In genomic region chr1:159171688-159172501, GRCh38 we compare ENCODE assay signal across 8 cellular contexts. TPM values are rescaled to one million over a fixed set of nuclear protein-coding genes. Genes with fewer than 3 reads are reported as not detected.
DNase-seq lines count a peak whose midpoint lies in the region; ATAC-seq, FAIRE-seq and TF ChIP-seq lines count a peak whose summit lies in the region.

No MANE protein-coding gene starts in this region.

- no peak for FAIRE-seq in astrocyte (lab: Jason Lieb, UNC)

- peak overlapping the region; percentile 86 for H3K4me3 Mint-ChIP-seq in astrocyte (ENCODE audit: unreplicated experiment)
- H3K4me3 Mint-ChIP-seq in stimulated activated memory B cell treated with anti-CD40 and anti-IgM and Interleukin-4, amounts not matched to agents 10 μg/mL and 1 μg/mL and 100 μg/mL, for 72 hours = peak overlapping the region; percentile 69

- DNase-seq in astrocyte (ENCODE audit: low read depth) = no peak
- no peak for DNase-seq in ureter (ENCODE audit: low spot score)
- DNase-seq in OCI-M2 (lab: John Stamatoyannopoulos, UW; ENCODE audit: unreplicated experiment) = no peak
- no peak for DNase-seq in activated CD4-positive, alpha-beta T cell treated with anti-CD3 and anti-CD28 coated beads, Interleukin-2, amount 50 U/mL, for 48 hours

- H4K20me1 ChIP-seq in astrocyte (ENCODE audit: insufficient read depth, low read length) = no peaks in the 10 kb centered on the region

- H3K79me2 ChIP-seq in astrocyte (ENCODE audit: insufficient read depth, low read length) = no peaks in the 10 kb centered on the region

- H3K27me3 ChIP-seq in astrocyte (ENCODE audit: insufficient read depth, low read length) (peaks cover 40% of the 10 kb centered on the region), iPS-20b (ENCODE audit: insufficient read depth, low read length) (peaks cover 19% of the 10 kb centered on the region)

- H3K27ac ChIP-seq in astrocyte (ENCODE audit: low read depth, low read length) (no peak overlapping the region), iPS-20b (ENCODE audit: low read length) (no peak overlapping the region)

- peak overlapping the region; percentile 78 for H3K4me2 ChIP-seq in astrocyte (ENCODE audit: low read length)

- H3K36me3 ChIP-seq in astrocyte (ENCODE audit: insufficient read depth, low read length) = no peaks in the 10 kb centered on the region
- H3K36me3 ChIP-seq in iPS-20b (ENCODE audit: insufficient read depth, low read depth, low read length) = no peaks in the 10 kb centered on the region; the same call in 1 of the 2 replicates

- H3K27ac Mint-ChIP-seq in astrocyte (ENCODE audit: unreplicated experiment) = peak overlapping the region; percentile 0
- H3K27ac Mint-ChIP-seq in stimulated activated memory B cell treated with anti-CD40 and anti-IgM and Interleukin-4, amounts not matched to agents 10 μg/mL and 1 μg/mL and 100 μg/mL, for 72 hours = no peak overlapping the region

- H3K9me3 ChIP-seq in astrocyte (ENCODE audit: insufficient read depth, low read depth, low read length) = no peaks in the 10 kb centered on the region
- H3K9me3 ChIP-seq in iPS-20b (ENCODE audit: insufficient read depth, low read depth, low read length) = no peaks in the 10 kb centered on the region

- no peak overlapping the region for H3K9ac ChIP-seq in astrocyte (ENCODE audit: low read length)
- H3K9ac ChIP-seq in iPS-20b (ENCODE audit: low read depth, low read length) = peak overlapping the region; percentile 59; the same call in 1 of the 2 replicates

- peak; percentile 39 for ATAC-seq in HG02798 (IDR thresholded peaks at IDR 0.05; ENCODE audit: poor library complexity, unreplicated experiment)
- ATAC-seq in stimulated activated memory B cell treated with anti-CD40 and anti-IgM and Interleukin-4, amounts not matched to agents 10 μg/mL and 1 μg/mL and 100 μg/mL, for 72 hours = peak; percentile 60
- no peak for ATAC-seq in GM18907 (IDR thresholded peaks at IDR 0.05; ENCODE audit: unreplicated experiment)

- H3K4me1 ChIP-seq in astrocyte (ENCODE audit: insufficient read depth, low read length) (no peaks in the 10 kb centered on the region), iPS-20b (ENCODE audit: insufficient read depth, low read length) (peaks cover 10% of the 10 kb centered on the region; the same call in 1 of the 2 replicates)

- no peaks in the 10 kb centered on the region for H3K36me3 Mint-ChIP-seq in astrocyte (ENCODE audit: low read depth, unreplicated experiment)
- no peaks in the 10 kb centered on the region for H3K36me3 Mint-ChIP-seq in stimulated activated memory B cell treated with anti-CD40 and anti-IgM and Interleukin-4, amounts not matched to agents 10 μg/mL and 1 μg/mL and 100 μg/mL, for 72 hours

- no peaks in the 10 kb centered on the region for H3K9me3 Mint-ChIP-seq in astrocyte (ENCODE audit: unreplicated experiment)
- H3K9me3 Mint-ChIP-seq in stimulated activated memory B cell treated with anti-CD40 and anti-IgM and Interleukin-4, amounts not matched to agents 10 μg/mL and 1 μg/mL and 100 μg/mL, for 72 hours = no peaks in the 10 kb centered on the region

- H3K4me1 Mint-ChIP-seq in astrocyte (ENCODE audit: low read depth, unreplicated experiment) = peaks cover 9% of the 10 kb centered on the region
- H3K4me1 Mint-ChIP-seq in stimulated activated memory B cell treated with anti-CD40 and anti-IgM and Interleukin-4, amounts not matched to agents 10 μg/mL and 1 μg/mL and 100 μg/mL, for 72 hours = peaks cover 26% of the 10 kb centered on the region

- H3K27me3 Mint-ChIP-seq in astrocyte (ENCODE audit: low read depth, unreplicated experiment) = peaks cover 34% of the 10 kb centered on the region
- peaks cover 37% of the 10 kb centered on the region for H3K27me3 Mint-ChIP-seq in stimulated activated memory B cell treated with anti-CD40 and anti-IgM and Interleukin-4, amounts not matched to agents 10 μg/mL and 1 μg/mL and 100 μg/mL, for 72 hours

- peak overlapping the region; percentile 45 for H2AFZ ChIP-seq in astrocyte (ENCODE audit: low read depth, low read length)

- peak overlapping the region; percentile 9 for H3K4me3 ChIP-seq in astrocyte (ENCODE audit: insufficient read depth, low read depth, low read length)
- peak overlapping the region; percentile 97 for H3K4me3 ChIP-seq in iPS-20b (ENCODE audit: low read length)

- no peak for TF ChIP-seq CTCF in astrocyte (IDR thresholded peaks at IDR 0.05; ENCODE audit: insufficient read depth, low read depth, low read length)

RNA-seq across cellular contexts. Expression of gene CADM3, which starts 0.5 kb away (rescaled TPM):
- total RNA-seq in astrocyte = 18.2 and 26.2 TPM in 2 replicates
- total RNA-seq in ureter = 4.2 TPM

RNA-seq across cellular contexts. Expression of gene ACKR1, which starts 32.8 kb away (rescaled TPM):
- 0.67 and 1.00 TPM in 2 replicates for total RNA-seq in astrocyte
- 164 TPM for total RNA-seq in ureter

Comparison
In these comparisons a context has a peak if more than half of its experiments do, and no peak if none do; other contexts are left out.
1. RNA of gene ACKR1, which starts 32.8 kb away (total RNA-seq): 164 TPM in ureter (single experiment); 0.67 to 1.00 TPM in astrocyte; every median in the first group is over 10 times any median in the second.